ENCODE assay signal across 6 cellular contexts in genomic region chr3:151002582-151002981, GRCh38. TPM values are rescaled to one million over a fixed set of nuclear protein-coding genes. Genes with fewer than 3 reads are reported as not detected.
"Had no signal": no experiment of that assay in that cellular context is flagged by ENCODE, and none has a peak within 500 bp of the region (broad histone marks: within the 10 kb centered on the region; RNA-seq: fewer than 3 reads in every experiment).

No MANE protein-coding gene starts in this region.

- H3K4me2 ChIP-seq: GM23338 had no signal

- DNase-seq: H9, HCEC 1CT, KBM-7 had no signal

- H3K4me3 ChIP-seq: GM23338 had no signal

- H2AFZ ChIP-seq: GM23338 had no signal

- ATAC-seq: GM23338 had no signal

RNA-seq across cellular contexts. Expression of gene CLRN1, which starts 30.1 kb away (rescaled TPM):
- total RNA-seq: H9, HT-29 had no signal
- polyA plus RNA-seq: IgD-negative memory B cell had no signal
